9 cellular contexts compared by ENCODE assay signal in genomic region chr17:76414334-76415295, GRCh38. TPM values are rescaled to one million over a fixed set of nuclear protein-coding genes. Genes with fewer than 3 reads are reported as not detected.
A peak's percentile ranks its signal among the peaks of the same experiment; 100 is the strongest.
DNase-seq lines count a peak whose midpoint lies in the region; ATAC-seq and TF ChIP-seq lines count a peak whose summit lies in the region.
"Had no signal": no experiment of that assay in that cellular context is flagged by ENCODE, and none has a peak within 500 bp of the region (broad histone marks: within the 10 kb centered on the region; RNA-seq: fewer than 3 reads in every experiment).

No MANE protein-coding gene starts in this region.

- no peaks in the 10 kb centered on the region for H3K9me3 Mint-ChIP-seq in naive thymus-derived CD8-positive, alpha-beta T cell
- H3K9me3 Mint-ChIP-seq in activated CD8-positive, alpha-beta memory T cell treated with anti-CD3 and anti-CD28 coated beads, Interleukin-2, amount 10 ng/mL, durations not matched to agents 7 days and 5 days (ENCODE audit: low read depth): no peaks in the 10 kb centered on the region

- 59 to 72% (median 63%) methylated on average over 18 to 21 of the region's 21 CpGs for WGBS in spleen, 5 donors

- peak overlapping the region in 4 of 10 donors; percentile 24 to 80 (median 53) for H3K27ac Mint-ChIP-seq in naive thymus-derived CD8-positive, alpha-beta T cell
- no peak overlapping the region for H3K27ac Mint-ChIP-seq in activated CD8-positive, alpha-beta memory T cell treated with anti-CD3 and anti-CD28 coated beads, Interleukin-2, amount 10 ng/mL, durations not matched to agents 7 days and 5 days

- H3K4me3 ChIP-seq in SJCRH30: no peak overlapping the region
- no peak overlapping the region for H3K4me3 ChIP-seq in cardiac muscle cell
- H3K4me3 ChIP-seq in spleen: no peak overlapping the region

- TF ChIP-seq CTCF in cardiac muscle cell (IDR thresholded peaks at IDR 0.05; ENCODE audit: low read depth, low read length) (no peak), spleen (IDR thresholded peaks at IDR 0.05 in 8 of 11, conservative IDR thresholded peaks at IDR 0.05 in 3 of 11) (no peak)

- peaks cover 0 to 21% (median 0%) of the 10 kb centered on the region in 3 donors for H3K36me3 Mint-ChIP-seq in naive thymus-derived CD8-positive, alpha-beta T cell
- H3K36me3 Mint-ChIP-seq in activated CD8-positive, alpha-beta memory T cell treated with anti-CD3 and anti-CD28 coated beads, Interleukin-2, amount 10 ng/mL, durations not matched to agents 7 days and 5 days: no peaks in the 10 kb centered on the region

- H3K27me3 Mint-ChIP-seq in naive thymus-derived CD8-positive, alpha-beta T cell: no peaks in the 10 kb centered on the region
- no peaks in the 10 kb centered on the region for H3K27me3 Mint-ChIP-seq in activated CD8-positive, alpha-beta memory T cell treated with anti-CD3 and anti-CD28 coated beads, Interleukin-2, amount 10 ng/mL, durations not matched to agents 7 days and 5 days

- intact Hi-C loops in spleen (cut with DNase I; ENCODE audit: low total_unique reads): no loop called here

- peaks cover 12% of the 10 kb centered on the region for H3K4me1 ChIP-seq in SJCRH30
- H3K4me1 ChIP-seq in cardiac muscle cell (ENCODE audit: low read depth): peaks cover 41% of the 10 kb centered on the region
- H3K4me1 ChIP-seq in spleen: peaks cover 0 to 52% (median 21%) of the 10 kb centered on the region in 6 donors

- H3K36me3 ChIP-seq in SJCRH30 (no peaks in the 10 kb centered on the region; the same call in 1 of the 2 replicates), cardiac muscle cell (no peaks in the 10 kb centered on the region), spleen (peaks cover 0 to 39% (median 4%) of the 10 kb centered on the region in 6 donors)

- CTCF ChIA-PET in HEK293T (lab: Yijun Ruan, JAX): interaction anchor here (0.7 to 1.6 kb wide), 4 partner anchors 16 to 93 kb away, joined by 3 to 7 read pairs (median 5); no protein-coding TSS in a partner anchor
- CTCF ChIA-PET in activated CD8-positive, alpha-beta memory T cell treated with anti-CD3 and anti-CD28 coated beads, Interleukin-2, amount 10 ng/mL, durations not matched to agents 7 days and 5 days (lab: Charles Lee): interaction anchor here (0.6 to 2.5 kb wide), 8 partner anchors 11 to 409 kb away, joined by 3 to 16 read pairs (median 3); partner anchors contain the start of gene AANAT

- TF ChIP-seq POLR2A in spleen (IDR thresholded peaks at IDR 0.05): no peak

- H3K27me3 ChIP-seq in SJCRH30: no peaks in the 10 kb centered on the region
- no peaks in the 10 kb centered on the region for H3K27me3 ChIP-seq in cardiac muscle cell
- H3K27me3 ChIP-seq in spleen (replicated peaks in 1 of 7): no peaks in the 10 kb centered on the region

- POLR2A ChIA-PET in HEK293T (lab: Yijun Ruan, JAX): interaction anchor here (0.6 to 1.2 kb wide), 3 partner anchors 17 to 143 kb away, joined by 3 to 4 read pairs (median 3); no protein-coding TSS in a partner anchor
- POLR2A ChIA-PET in naive thymus-derived CD8-positive, alpha-beta T cell (lab: Charles Lee): no interaction called here

- H3K27ac ChIP-seq in SJCRH30 (no peak overlapping the region), cardiac muscle cell (peak overlapping the region; percentile 56), spleen (no peak overlapping the region)

- no peak for ATAC-seq in GM21737 (IDR thresholded peaks at IDR 0.05; ENCODE audit: unreplicated experiment)
- no peak for ATAC-seq in naive thymus-derived CD8-positive, alpha-beta T cell
- no peak for ATAC-seq in activated CD8-positive, alpha-beta memory T cell treated with anti-CD3 and anti-CD28 coated beads, Interleukin-2, amount 10 ng/mL, durations not matched to agents 7 days and 5 days

- H3K4me3 Mint-ChIP-seq in naive thymus-derived CD8-positive, alpha-beta T cell: no peak overlapping the region
- H3K4me3 Mint-ChIP-seq in activated CD8-positive, alpha-beta memory T cell treated with anti-CD3 and anti-CD28 coated beads, Interleukin-2, amount 10 ng/mL, durations not matched to agents 7 days and 5 days: no peak overlapping the region

- H3K4me1 Mint-ChIP-seq in naive thymus-derived CD8-positive, alpha-beta T cell: peaks cover 11 to 26% (median 17%) of the 10 kb centered on the region in 4 donors
- no peaks in the 10 kb centered on the region for H3K4me1 Mint-ChIP-seq in activated CD8-positive, alpha-beta memory T cell treated with anti-CD3 and anti-CD28 coated beads, Interleukin-2, amount 10 ng/mL, durations not matched to agents 7 days and 5 days

- DNase-seq in HEK293T (ENCODE audit: extremely low spot score): peak; percentile 37
- DNase-seq in SJCRH30: peak; percentile 87 to 88
- peak; percentile 81 to 93 for DNase-seq in cardiac muscle cell (ENCODE audit: low read depth in 1 of 2, low spot score in 1 of 2)
- peak; percentile 67 for DNase-seq in spleen
- DNase-seq in naive thymus-derived CD8-positive, alpha-beta T cell: no peak
- DNase-seq in DMS114 treated with DMSO at 0.1 percent for 48 hours (lab: John Stamatoyannopoulos, UW; ENCODE audit: unreplicated experiment): no peak
- no peak for DNase-seq in activated CD8-positive, alpha-beta memory T cell treated with anti-CD3 and anti-CD28 coated beads, Interleukin-2, amount 10 ng/mL, durations not matched to agents 7 days and 5 days

- H3K9me3 ChIP-seq in SJCRH30 (replicated peaks) (no peaks in the 10 kb centered on the region), cardiac muscle cell (ENCODE audit: low read depth) (no peaks in the 10 kb centered on the region), spleen (no peaks in the 10 kb centered on the region)

TF ChIP-seq in HEK293T, 16 proteins besides CTCF, POLR2A, EP300 and RAD21:
- TF ChIP-seq FOXK2 (IDR thresholded peaks at IDR 0.05) (no peak), SUZ12 (IDR thresholded peaks at IDR 0.05) (no peak), CTBP1 (IDR thresholded peaks at IDR 0.05; ENCODE audit: borderline replicate concordance) (no peak), BHLHE40 (IDR thresholded peaks at IDR 0.05; ENCODE audit: borderline replicate concordance) (no peak), FOXM1 (IDR thresholded peaks at IDR 0.05; ENCODE audit: borderline replicate concordance) (no peak), ZNF384 (IDR thresholded peaks at IDR 0.05) (no peak), ARNT (IDR thresholded peaks at IDR 0.05) (no peak), NFRKB (IDR thresholded peaks at IDR 0.05) (no peak), ELF4 (IDR thresholded peaks at IDR 0.05) (no peak), TARDBP (IDR thresholded peaks at IDR 0.05) (no peak), HDGF (IDR thresholded peaks at IDR 0.05; ENCODE audit: borderline replicate concordance) (no peak), LEF1 (IDR thresholded peaks at IDR 0.05; ENCODE audit: borderline replicate concordance) (no peak), FOXA1 (IDR thresholded peaks at IDR 0.05) (no peak), SP1 (IDR thresholded peaks at IDR 0.05) (no peak), L3MBTL2 (conservative IDR thresholded peaks at IDR 0.05) (no peak), PKNOX1 (IDR thresholded peaks at IDR 0.05) (no peak)

RNA-seq across cellular contexts. Expression of gene SPHK1, which starts 30.2 kb away (rescaled TPM):
- total RNA-seq in SJCRH30 (2014; rRNA removed; shearing (Covaris generic)): 5.4 and 5.8 TPM in 2 replicates
- total RNA-seq in cardiac muscle cell: 19.4 and 24.3 TPM in 2 replicates
- 14.3 and 18.7 TPM in 2 replicates for polyA plus RNA-seq in cardiac muscle cell
- total RNA-seq in spleen: 1 to 10 TPM; 3.7 to 7.2 (median 5.7) TPM
- polyA plus RNA-seq in spleen: 10 to 100 TPM in 1 of 3 donors, 1 to 10 TPM in 2; 8.1 to 11.4 (median 9.6) TPM
- under 1 TPM; 0.85 to 0.91 TPM for total RNA-seq in naive thymus-derived CD8-positive, alpha-beta T cell
- polyA plus RNA-seq in naive thymus-derived CD8-positive, alpha-beta T cell: under 1 TPM in 2 of 3 donors, not detected in 1; 0.31 to 0.37 TPM
- 1 to 10 TPM; 5.4 to 8.4 TPM for total RNA-seq in activated CD8-positive, alpha-beta memory T cell treated with anti-CD3 and anti-CD28 coated beads, Interleukin-2, amount 10 ng/mL, durations not matched to agents 7 days and 5 days

RNA-seq across cellular contexts. Expression of gene UBE2O, which starts 38.3 kb away (rescaled TPM):
- 40.9 and 41.5 TPM in 2 replicates for total RNA-seq in SJCRH30 (2014; rRNA removed; shearing (Covaris generic))
- total RNA-seq in cardiac muscle cell: 44.9 and 62.6 TPM in 2 replicates
- polyA plus RNA-seq in cardiac muscle cell: 28.5 and 31.9 TPM in 2 replicates
- total RNA-seq in spleen: 10 to 100 TPM; 24.1 to 55.9 (median 32.5) TPM
- 10 to 100 TPM in 1 of 3 donors, 1 to 10 TPM in 2; 7.2 to 14.3 (median 8.5) TPM for polyA plus RNA-seq in spleen
- total RNA-seq in naive thymus-derived CD8-positive, alpha-beta T cell: 10 to 100 TPM; 49.7 to 50.4 TPM
- polyA plus RNA-seq in naive thymus-derived CD8-positive, alpha-beta T cell: 10 to 100 TPM in 2 of 3 donors, 1 to 10 TPM in 1; 8.8 to 14.4 (median 10.6) TPM
- 10 to 100 TPM; 30.2 to 34.7 TPM for total RNA-seq in activated CD8-positive, alpha-beta memory T cell treated with anti-CD3 and anti-CD28 coated beads, Interleukin-2, amount 10 ng/mL, durations not matched to agents 7 days and 5 days

RNA-seq across cellular contexts. Expression of gene AANAT, which starts 52.8 kb away (rescaled TPM):
- 0.24 and 0.58 TPM in 2 replicates for total RNA-seq in SJCRH30 (2014; rRNA removed; shearing (Covaris generic))
- total RNA-seq in cardiac muscle cell (0.28 and 0.33 TPM in 2 replicates), spleen (not detected)
- polyA plus RNA-seq in cardiac muscle cell (2.1 TPM in 1 of 2 replicates, not detected in the other), spleen (under 1 TPM in 2 of 3 donors, not detected in 1; 0.19 to 0.22 TPM)
- not detected for total RNA-seq in naive thymus-derived CD8-positive, alpha-beta T cell
- not detected for polyA plus RNA-seq in naive thymus-derived CD8-positive, alpha-beta T cell
- not detected for total RNA-seq in activated CD8-positive, alpha-beta memory T cell treated with anti-CD3 and anti-CD28 coated beads, Interleukin-2, amount 10 ng/mL, durations not matched to agents 7 days and 5 days
- total RNA-seq: kidney epithelial cell had no signal

Comparison
In these comparisons a context has a peak if more than half of its experiments do, and no peak if none do; other contexts are left out.
1. DNase-seq: peak in HEK293T (single experiment), SJCRH30 (2 of 2), cardiac muscle cell (2 of 2) and spleen (single experiment); none in naive thymus-derived CD8-positive, alpha-beta T cell (0 of 10), DMS114 treated with DMSO at 0.1 percent for 48 hours (single experiment) and activated CD8-positive, alpha-beta memory T cell treated with anti-CD3 and anti-CD28 coated beads, Interleukin-2, amount 10 ng/mL, durations not matched to agents 7 days and 5 days (single experiment).